In genomic region chr2:134118279-134119116, GRCh38 we compare ENCODE assay signal across 8 cellular contexts.
DNase-seq lines count a peak whose midpoint lies in the region; ATAC-seq and TF ChIP-seq lines count a peak whose summit lies in the region.

No MANE protein-coding gene starts in this region.

- TF ChIP-seq CTCF in C4-2B (conservative IDR thresholded peaks at IDR 0.05): peak; percentile 82
- TF ChIP-seq CTCF in lung (IDR thresholded peaks at IDR 0.05; ENCODE audit: control extremely low read depth, extremely low read depth): peak; percentile 93

- DNase-seq in NCI-H69 (lab: John Stamatoyannopoulos, UW) (peak; percentile 86), dermis blood vessel endothelial cell (peak; percentile 95), lung (ENCODE audit: low spot score) (peak; percentile 89)
- DNase-seq in activated CD4-positive, alpha-beta T cell treated with anti-CD3 and anti-CD28 coated beads, Interleukin-2, amount 10 ng/mL, durations not matched to agents 7 days and 5 days: peak; percentile 91
- peak; percentile 74 for DNase-seq in stimulated activated CD8-positive, alpha-beta memory T cell treated with anti-CD3 and anti-CD28 coated beads, Interleukin-12 subunit alpha, Interleukin-12 subunit beta, amount 100 ng/mL, for 1 hour (ENCODE audit: low read depth)

- POLR2A ChIA-PET in activated CD4-positive, alpha-beta T cell treated with anti-CD3 and anti-CD28 coated beads, Interleukin-2, amount 10 ng/mL, durations not matched to agents 7 days and 5 days (lab: Charles Lee): no interaction called here

- CTCF ChIA-PET in activated CD4-positive, alpha-beta T cell treated with anti-CD3 and anti-CD28 coated beads, Interleukin-2, amount 10 ng/mL, durations not matched to agents 7 days and 5 days (lab: Charles Lee): interaction anchor here (0.7 to 5.4 kb wide), 23 partner anchors 9 to 342 kb away, joined by 3 to 53 read pairs (median 4); no protein-coding TSS in a partner anchor

- H3K4me3 Mint-ChIP-seq in activated CD4-positive, alpha-beta T cell treated with anti-CD3 and anti-CD28 coated beads, Interleukin-2, amount 10 ng/mL, durations not matched to agents 7 days and 5 days: peak overlapping the region; percentile 96

- no peaks in the 10 kb centered on the region for H3K9me3 ChIP-seq in lung (ENCODE audit: control insufficient read depth in 2 of 2, insufficient read depth in 1 of 2, low read length in 1 of 2)

- H3K36me3 ChIP-seq in lung (ENCODE audit: control insufficient read depth in 2 of 2, insufficient read depth in 2 of 2, low read length in 2 of 2): no peaks in the 10 kb centered on the region

- H3K4me1 Mint-ChIP-seq in activated CD4-positive, alpha-beta T cell treated with anti-CD3 and anti-CD28 coated beads, Interleukin-2, amount 10 ng/mL, durations not matched to agents 7 days and 5 days: peaks cover 38% of the 10 kb centered on the region

- no peaks in the 10 kb centered on the region for H3K9me3 Mint-ChIP-seq in activated CD4-positive, alpha-beta T cell treated with anti-CD3 and anti-CD28 coated beads, Interleukin-2, amount 10 ng/mL, durations not matched to agents 7 days and 5 days

- H3K4me3 ChIP-seq in lung: no peak overlapping the region

- 31 to 34% methylated on average over 8 of the region's 8 CpGs for WGBS in lung, 2 donors

- peak overlapping the region; percentile 22 for H3K27ac Mint-ChIP-seq in activated CD4-positive, alpha-beta T cell treated with anti-CD3 and anti-CD28 coated beads, Interleukin-2, amount 10 ng/mL, durations not matched to agents 7 days and 5 days

- peaks cover 5% of the 10 kb centered on the region for H3K36me3 Mint-ChIP-seq in activated CD4-positive, alpha-beta T cell treated with anti-CD3 and anti-CD28 coated beads, Interleukin-2, amount 10 ng/mL, durations not matched to agents 7 days and 5 days (ENCODE audit: low read depth)

- H3K27me3 ChIP-seq in lung (ENCODE audit: control insufficient read depth, insufficient read depth): no peaks in the 10 kb centered on the region

- H3K27ac ChIP-seq in C4-2B (no peak overlapping the region), lung (ENCODE audit: low read depth in 1 of 2, low read length in 1 of 2) (peak overlapping the region; percentile 21 to 43)

- peaks cover 6% of the 10 kb centered on the region for H3K27me3 Mint-ChIP-seq in activated CD4-positive, alpha-beta T cell treated with anti-CD3 and anti-CD28 coated beads, Interleukin-2, amount 10 ng/mL, durations not matched to agents 7 days and 5 days

- H3K4me1 ChIP-seq in lung (ENCODE audit: control insufficient read depth in 2 of 2, insufficient read depth in 2 of 2, low read length in 2 of 2): peaks cover 3 to 15% of the 10 kb centered on the region in 2 donors

- ATAC-seq in GM19372 (IDR thresholded peaks at IDR 0.05; ENCODE audit: low read depth, unreplicated experiment) (peak; percentile 32), HG03460 (IDR thresholded peaks at IDR 0.05; ENCODE audit: unreplicated experiment) (peak; percentile 42), lung (ENCODE audit: insufficient read depth, low FRiP score) (peak; percentile 66)
